21 cellular contexts compared by ENCODE assay signal in genomic region chr2:201968045-201968444, GRCh38.
"Had no signal": no experiment of that assay in that cellular context is flagged by ENCODE, and none has a peak within 500 bp of the region (broad histone marks: within the 10 kb centered on the region; RNA-seq: fewer than 3 reads in every experiment).

No MANE protein-coding gene starts in this region.

- H3K4me3 Mint-ChIP-seq: mesothelial cell of epicardium; naive B cell; nephron; stimulated activated effector memory CD8-positive, alpha-beta T cell treated with anti-CD3 and anti-CD28 coated beads, Interleukin-12 subunit alpha, Interleukin-12 subunit beta, amount 100 ng/mL, for 72 hours had no signal

- H3K27me3 ChIP-seq: right atrium auricular region, suprapubic skin, thyroid gland had no signal

- H3K9me3 ChIP-seq: heart right ventricle, right atrium auricular region, suprapubic skin, thyroid gland had no signal

- H3K27ac ChIP-seq: heart right ventricle, right atrium auricular region, thyroid gland had no signal

- H3K4me2 ChIP-seq: smooth muscle cell had no signal

- H3K4me1 ChIP-seq: thyroid gland had no signal

- H3K4me3 ChIP-seq: dorsolateral prefrontal cortex, heart right ventricle, right atrium auricular region, smooth muscle cell, suprapubic skin, thyroid gland had no signal

- H3K9me3 Mint-ChIP-seq: mesothelial cell of epicardium; nephron; stimulated activated effector memory CD8-positive, alpha-beta T cell treated with anti-CD3 and anti-CD28 coated beads, Interleukin-12 subunit alpha, Interleukin-12 subunit beta, amount 100 ng/mL, for 72 hours; type B pancreatic cell had no signal

- H3K27ac Mint-ChIP-seq: naive B cell; stimulated activated effector memory CD8-positive, alpha-beta T cell treated with anti-CD3 and anti-CD28 coated beads, Interleukin-12 subunit alpha, Interleukin-12 subunit beta, amount 100 ng/mL, for 72 hours had no signal

- DNase-seq: central memory CD4-positive, alpha-beta T cell; cortex of kidney; dorsolateral prefrontal cortex; effector CD8-positive, alpha-beta T cell; foreskin melanocyte; heart right ventricle; left cardiac atrium; naive B cell; stimulated activated CD4-positive, alpha-beta T cell treated with anti-CD3 and anti-CD28 coated beads, Interleukin-2, amount 100 ng/mL, for 48 hours; stimulated activated CD8-positive, alpha-beta memory T cell treated with anti-CD3 and anti-CD28 coated beads, Interleukin-4, amount 100 ng/mL, for 48 hours; stimulated activated naive CD8-positive, alpha-beta T cell treated with anti-CD3 and anti-CD28 coated beads, Interleukin-15, Interleukin-2, amounts not matched to agents 100 U/mL and 50 U/mL, for 24 hours; thyroid gland had no signal

- H3K36me3 ChIP-seq: heart right ventricle, right atrium auricular region, suprapubic skin, thyroid gland had no signal

- H3K36me3 Mint-ChIP-seq: mesothelial cell of epicardium; naive B cell; stimulated activated effector memory CD8-positive, alpha-beta T cell treated with anti-CD3 and anti-CD28 coated beads, Interleukin-12 subunit alpha, Interleukin-12 subunit beta, amount 100 ng/mL, for 72 hours; type B pancreatic cell had no signal

- H3K4me1 Mint-ChIP-seq: naive B cell; stimulated activated effector memory CD8-positive, alpha-beta T cell treated with anti-CD3 and anti-CD28 coated beads, Interleukin-12 subunit alpha, Interleukin-12 subunit beta, amount 100 ng/mL, for 72 hours had no signal

- FAIRE-seq: keratinocyte, urothelium cell line had no signal

- ATAC-seq: heart right ventricle; left cardiac atrium; stimulated activated effector memory CD8-positive, alpha-beta T cell treated with anti-CD3 and anti-CD28 coated beads, Interleukin-12 subunit alpha, Interleukin-12 subunit beta, amount 100 ng/mL, for 72 hours; stimulated activated naive CD8-positive, alpha-beta T cell treated with anti-CD3 and anti-CD28 coated beads, Interleukin-15, Interleukin-2, amounts not matched to agents 100 U/mL and 50 U/mL, for 24 hours had no signal
